ENCODE assay signal across 8 cellular contexts in the genomic region with DNA sequence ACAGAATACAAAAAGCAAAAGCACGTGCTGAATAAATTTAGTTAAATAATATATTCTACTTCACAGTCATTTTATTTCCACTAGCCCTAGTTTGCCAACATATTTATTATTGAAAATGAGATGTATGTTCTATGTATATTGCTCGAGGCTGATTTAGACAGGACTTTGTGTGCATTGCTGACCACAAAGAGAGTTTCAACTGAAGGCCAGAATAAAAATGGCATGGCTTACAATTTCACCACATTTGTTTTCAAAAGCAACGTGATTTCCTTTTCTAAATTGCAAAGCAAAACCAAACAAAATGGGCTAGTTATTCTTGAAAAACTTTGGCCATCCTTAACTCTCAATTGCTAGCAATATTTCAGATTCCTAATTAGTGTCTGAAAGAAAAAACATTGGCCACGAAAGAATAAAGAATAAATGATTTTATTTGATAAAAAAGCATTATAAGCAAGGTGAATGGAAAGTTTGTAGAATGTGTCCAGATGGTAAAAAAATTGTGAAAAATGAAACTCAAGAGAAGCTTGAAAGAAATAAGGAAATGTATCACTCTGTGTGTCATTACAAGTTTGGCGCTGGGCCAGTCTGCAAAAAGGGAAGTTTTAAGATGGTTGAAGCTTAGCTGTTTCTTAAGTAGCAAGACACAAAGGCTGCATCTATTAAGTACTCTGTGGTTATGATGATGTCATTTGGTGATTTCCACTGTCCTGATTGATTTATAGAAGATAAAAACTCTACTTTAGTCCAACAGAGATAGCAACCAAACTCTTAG.
DNase-seq lines count a peak whose midpoint lies in the region; ATAC-seq and TF ChIP-seq lines count a peak whose summit lies in the region.

No MANE protein-coding gene starts in this region.

- no peaks in the 10 kb centered on the region for H3K9me3 ChIP-seq in right atrium auricular region

- no peaks in the 10 kb centered on the region for H4K20me1 ChIP-seq in GM23338 (replicated peaks; ENCODE audit: insufficient read depth)

- H3K27ac Mint-ChIP-seq in CD14-positive monocyte (peak overlapping the region; percentile 93 to 97 (median 96)), GM23338 (no peak overlapping the region)

- peaks cover 5 to 14% (median 7%) of the 10 kb centered on the region in 7 donors for H3K9me3 Mint-ChIP-seq in CD14-positive monocyte
- no peaks in the 10 kb centered on the region for H3K9me3 Mint-ChIP-seq in GM23338

- H3K4me2 ChIP-seq in GM23338, result no peak overlapping the region

- H3K27me3 ChIP-seq in right atrium auricular region, result no peaks in the 10 kb centered on the region
- H3K27me3 ChIP-seq in GM23338 (ENCODE audit: insufficient read depth), result no peaks in the 10 kb centered on the region

- H3K27me3 Mint-ChIP-seq in CD14-positive monocyte (ENCODE audit: low read depth in 3 of 3) (peaks cover 0 to 1% (median 0%) of the 10 kb centered on the region in 3 donors), GM23338 (ENCODE audit: insufficient read depth, low read depth, poor library complexity) (peaks cover under 1% of the 10 kb centered on the region)

- H3K4me1 ChIP-seq in right atrium auricular region, result no peaks in the 10 kb centered on the region
- H3K4me1 ChIP-seq in GM23338 (ENCODE audit: insufficient read depth), result no peaks in the 10 kb centered on the region

- H3F3A ChIP-seq in GM23338 (replicated peaks; ENCODE audit: low read depth), result no peaks in the 10 kb centered on the region

- peak; percentile 94 for DNase-seq in CD14-positive monocyte (ENCODE audit: low spot score)
- DNase-seq in SKM-1 treated with dmso at 0.1 percent for 144 hours (lab: John Stamatoyannopoulos, UW; ENCODE audit: unreplicated experiment), result peak; percentile 81
- DNase-seq in right atrium auricular region (ENCODE audit: low spot score), result peak; percentile 70
- peak; percentile 29 to 72 for DNase-seq in stimulated activated CD8-positive, alpha-beta memory T cell treated with anti-CD3 and anti-CD28 coated beads, Interleukin-7, amount 100 ng/mL, for 48 hours (ENCODE audit: extremely low read depth in 1 of 2, low read depth in 1 of 2)
- no peak for DNase-seq in occipital lobe (lab: John Stamatoyannopoulos, UW)
- DNase-seq in GM23338 (ENCODE audit: low spot score), result no peak

- H3K4me1 Mint-ChIP-seq in CD14-positive monocyte (peaks cover 12% of the 10 kb centered on the region), GM23338 (no peaks in the 10 kb centered on the region)

- H3K4me3 Mint-ChIP-seq in CD14-positive monocyte (peak overlapping the region; percentile 60 to 70), GM23338 (no peak overlapping the region)

- intact Hi-C loops in CD14-positive monocyte (cut with micrococcal nuclease), result loop anchor here (5.0 to 10.0 kb wide), 3 partner anchors 73 to 165 kb away; no protein-coding TSS in a partner anchor

- H3K36me3 Mint-ChIP-seq in CD14-positive monocyte (peaks cover 0 to 6% of the 10 kb centered on the region in 2 donors), GM23338 (ENCODE audit: low read depth) (no peaks in the 10 kb centered on the region)

- ATAC-seq in GM19328 (IDR thresholded peaks at IDR 0.05; ENCODE audit: unreplicated experiment), result peak; percentile 95
- peak; percentile 95 for ATAC-seq in HG03280 (IDR thresholded peaks at IDR 0.05; ENCODE audit: unreplicated experiment)
- no peak for ATAC-seq in GM23338

- H3K9me2 ChIP-seq in GM23338 (ENCODE audit: insufficient read depth), result peaks cover 12% of the 10 kb centered on the region

- TF ChIP-seq CTCF in CD14-positive monocyte (IDR thresholded peaks at IDR 0.05) (no peak), right atrium auricular region (IDR thresholded peaks at IDR 0.05) (no peak), GM23338 (conservative IDR thresholded peaks at IDR 0.05; ENCODE audit: low read depth in 2 of 2) (no peak)

- H3K36me3 ChIP-seq in right atrium auricular region (no peaks in the 10 kb centered on the region), GM23338 (ENCODE audit: insufficient read depth) (no peaks in the 10 kb centered on the region)

- no peak overlapping the region for H3K27ac ChIP-seq in right atrium auricular region
- H3K27ac ChIP-seq in GM23338 (ENCODE audit: low read depth), result no peak overlapping the region

- H2AFZ ChIP-seq in GM23338, result no peak overlapping the region

- H3K79me2 ChIP-seq in GM23338 (replicated peaks; ENCODE audit: insufficient read depth), result no peaks in the 10 kb centered on the region

- no peak overlapping the region for H3K4me3 ChIP-seq in right atrium auricular region
- no peak overlapping the region for H3K4me3 ChIP-seq in GM23338

TF ChIP-seq in GM23338, 12 proteins besides CTCF, POLR2A, EP300 and RAD21:
- TF ChIP-seq CREB1 (CRISPR knock-in tag; IDR thresholded peaks at IDR 0.05; ENCODE audit: low read depth), result no peak

Comparison
In these comparisons a context has a peak if more than half of its experiments do, and no peak if none do; other contexts are left out.
1. DNase-seq: peak in CD14-positive monocyte (single experiment), SKM-1 treated with dmso at 0.1 percent for 144 hours (single experiment), right atrium auricular region (single experiment) and stimulated activated CD8-positive, alpha-beta memory T cell treated with anti-CD3 and anti-CD28 coated beads, Interleukin-7, amount 100 ng/mL, for 48 hours (2 of 2); none in occipital lobe (single experiment) and GM23338 (single experiment).